ENCODE assay signal across 11 cellular contexts in the genomic region with DNA sequence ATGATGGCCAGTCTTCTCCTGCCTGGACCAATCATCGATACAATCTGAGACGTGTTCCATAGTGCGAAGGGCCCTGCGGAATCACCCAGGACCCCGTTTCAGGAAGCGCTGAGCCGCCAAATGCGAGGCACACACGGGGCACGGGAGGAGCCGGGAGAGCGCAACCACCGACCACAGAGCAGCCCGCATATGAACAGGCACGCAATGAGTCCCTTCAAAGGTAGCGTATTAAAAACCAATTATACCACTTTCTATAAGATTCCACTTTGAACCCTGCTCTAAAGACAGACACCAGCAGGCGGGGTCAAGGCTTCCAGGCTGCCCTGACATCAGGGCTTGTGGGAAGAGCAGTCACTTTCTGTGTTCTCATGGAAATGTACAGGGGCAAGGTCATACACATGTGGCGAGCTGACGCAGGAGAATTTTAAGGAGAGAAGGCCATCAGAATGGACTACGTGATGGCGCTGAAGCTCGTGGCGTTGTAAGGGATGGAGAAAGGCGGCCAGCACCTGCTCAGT. TPM values are rescaled to one million over a fixed set of nuclear protein-coding genes. Genes with fewer than 3 reads are reported as not detected.
DNase-seq lines count a peak whose midpoint lies in the region; ATAC-seq and TF ChIP-seq lines count a peak whose summit lies in the region.
"Had no signal": no experiment of that assay in that cellular context is flagged by ENCODE, and none has a peak within 500 bp of the region (broad histone marks: within the 10 kb centered on the region; RNA-seq: fewer than 3 reads in every experiment).

No MANE protein-coding gene starts in this region.

- TF ChIP-seq CTCF in osteoblast (IDR thresholded peaks at IDR 0.05; ENCODE audit: extremely low read depth, low read depth, low read length): no peak

- no peak for ATAC-seq in GM19324 (IDR thresholded peaks at IDR 0.05; ENCODE audit: low FRiP score, unreplicated experiment)

- H3K27ac Mint-ChIP-seq in IgD-negative memory B cell: peak overlapping the region; percentile 4 to 60 (median 17)
- peak overlapping the region; percentile 88 for H3K27ac Mint-ChIP-seq in dendritic cell treated with granulocyte-macrophage colony-stimulating factor and Interleukin-4, amounts not matched to agents 40 ng/mL and 50 ng/mL, for 4 days

- H3K4me2 ChIP-seq in BLaER1 (peak overlapping the region; percentile 97), osteoblast (ENCODE audit: insufficient read depth, low read length) (no peak overlapping the region)

- peaks cover 63% of the 10 kb centered on the region for H3K79me2 ChIP-seq in osteoblast (ENCODE audit: insufficient read depth, low read length)

- peaks cover 41% of the 10 kb centered on the region for H3K36me3 ChIP-seq in BLaER1
- peaks cover 19% of the 10 kb centered on the region for H3K36me3 ChIP-seq in osteoblast (ENCODE audit: insufficient read depth, low read length)

- H3K9me3 Mint-ChIP-seq in IgD-negative memory B cell: no peaks in the 10 kb centered on the region
- peaks cover 7% of the 10 kb centered on the region for H3K9me3 Mint-ChIP-seq in dendritic cell treated with granulocyte-macrophage colony-stimulating factor and Interleukin-4, amounts not matched to agents 40 ng/mL and 50 ng/mL, for 4 days

- H3K27me3 ChIP-seq in BLaER1 (no peaks in the 10 kb centered on the region), osteoblast (ENCODE audit: insufficient read depth, low read length) (no peaks in the 10 kb centered on the region)
- H3K27me3 ChIP-seq: BE2C had no signal

- no peak overlapping the region for H2AFZ ChIP-seq in osteoblast (ENCODE audit: low read length)

- DNase-seq in osteoblast (ENCODE audit: insufficient read length, low spot score, missing footprints): peak; percentile 50
- DNase-seq in effector CD8-positive, alpha-beta T cell (lab: John Stamatoyannopoulos, UW): no peak
- DNase-seq in DMS 273 treated with DMSO at 0.1 percent for 48 hours (lab: John Stamatoyannopoulos, UW): no peak
- DNase-seq in HT-29 (ENCODE audit: low spot score): no peak
- DNase-seq: BE2C; stimulated activated CD4-positive, alpha-beta T cell treated with anti-CD3 and anti-CD28 coated beads, Interleukin-15, amount 100 ng/mL, for 24 hours; T-helper 1 cell had no signal

- peaks cover 10 to 20% (median 16%) of the 10 kb centered on the region in 3 donors for H3K4me1 Mint-ChIP-seq in IgD-negative memory B cell
- peaks cover 91% of the 10 kb centered on the region for H3K4me1 Mint-ChIP-seq in dendritic cell treated with granulocyte-macrophage colony-stimulating factor and Interleukin-4, amounts not matched to agents 40 ng/mL and 50 ng/mL, for 4 days (ENCODE audit: low read depth)

- H3K4me1 ChIP-seq in BLaER1: peaks cover 95% of the 10 kb centered on the region
- H3K4me1 ChIP-seq in osteoblast (ENCODE audit: insufficient read depth, low read length): peaks cover 5% of the 10 kb centered on the region

- peak overlapping the region; percentile 90 for H3K9ac ChIP-seq in BLaER1

- H3K27ac ChIP-seq in BLaER1 (peak overlapping the region; percentile 99), osteoblast (ENCODE audit: low read depth, low read length) (no peak overlapping the region)

- H3K9me3 ChIP-seq in BLaER1 (peaks cover 7% of the 10 kb centered on the region; the same call in 1 of the 2 replicates), osteoblast (ENCODE audit: low read depth, low read length) (no peaks in the 10 kb centered on the region)
- H3K9me3 ChIP-seq: BE2C had no signal

- intact Hi-C loops in dendritic cell treated with granulocyte-macrophage colony-stimulating factor and Interleukin-4, amounts not matched to agents 40 ng/mL and 50 ng/mL, for 4 days (cut with micrococcal nuclease): no loop called here

- no peaks in the 10 kb centered on the region for H4K20me1 ChIP-seq in BLaER1
- peaks cover 3% of the 10 kb centered on the region for H4K20me1 ChIP-seq in osteoblast (ENCODE audit: insufficient read depth, low read length)

- peak overlapping the region in 1 of 4 donors; percentile 10 for H3K4me3 Mint-ChIP-seq in IgD-negative memory B cell
- peak overlapping the region; percentile 45 for H3K4me3 Mint-ChIP-seq in dendritic cell treated with granulocyte-macrophage colony-stimulating factor and Interleukin-4, amounts not matched to agents 40 ng/mL and 50 ng/mL, for 4 days

- H3K4me3 ChIP-seq in BLaER1 (peak overlapping the region; percentile 66), osteoblast (ENCODE audit: insufficient read depth, low read length) (no peak overlapping the region)

- H3K36me3 Mint-ChIP-seq in IgD-negative memory B cell: peaks cover 6% of the 10 kb centered on the region
- H3K36me3 Mint-ChIP-seq in dendritic cell treated with granulocyte-macrophage colony-stimulating factor and Interleukin-4, amounts not matched to agents 40 ng/mL and 50 ng/mL, for 4 days (ENCODE audit: low read depth): peaks cover 44% of the 10 kb centered on the region

- H3K27me3 Mint-ChIP-seq in IgD-negative memory B cell: no peaks in the 10 kb centered on the region
- H3K27me3 Mint-ChIP-seq in dendritic cell treated with granulocyte-macrophage colony-stimulating factor and Interleukin-4, amounts not matched to agents 40 ng/mL and 50 ng/mL, for 4 days: no peaks in the 10 kb centered on the region

RNA-seq across cellular contexts. Expression of gene AMZ1, which starts 46.1 kb away (rescaled TPM):
- 1.9 TPM for polyA plus RNA-seq in IgD-negative memory B cell
- total RNA-seq in osteoblast: 2.1 and 2.5 TPM in 2 replicates
- not detected in 2 replicates for total RNA-seq in HT-29 (2014; rRNA removed; shearing (Covaris generic))
